In genomic region chr5:52725065-52725746, GRCh38 we compare ENCODE assay signal across 8 cellular contexts.
DNase-seq lines count a peak whose midpoint lies in the region; ATAC-seq, FAIRE-seq and TF ChIP-seq lines count a peak whose summit lies in the region.

No MANE protein-coding gene starts in this region.

- POLR2A ChIA-PET in CD8-positive, alpha-beta memory T cell (lab: Charles Lee): interaction anchor here (0.5 to 1.8 kb wide), 8 partner anchors 11 to 74 kb away, joined by 3 to 7 read pairs (median 4); partner anchors contain the start of genes ITGA1 and PELO

- H3K4me3 ChIP-seq in CD8-positive, alpha-beta memory T cell (ENCODE audit: low read length): no peak overlapping the region
- H3K4me3 ChIP-seq in LNCaP clone FGC (ENCODE audit: low read depth, low read length): no peak overlapping the region

- peak overlapping the region; percentile 80 to 99 (median 94) for H3K27ac Mint-ChIP-seq in CD8-positive, alpha-beta memory T cell

- H3K4me3 Mint-ChIP-seq in CD8-positive, alpha-beta memory T cell: peak overlapping the region; percentile 6 to 89 (median 78)

- H3K36me3 ChIP-seq in CD8-positive, alpha-beta memory T cell (ENCODE audit: insufficient read depth, low read length): no peaks in the 10 kb centered on the region

- H3K9me3 Mint-ChIP-seq in CD8-positive, alpha-beta memory T cell: peaks cover 0 to 5% (median 2%) of the 10 kb centered on the region in 5 donors

- H3K9me3 ChIP-seq in CD8-positive, alpha-beta memory T cell (ENCODE audit: low read length): no peaks in the 10 kb centered on the region

- peak; percentile 94 for ATAC-seq in GM21390 (IDR thresholded peaks at IDR 0.05; ENCODE audit: unreplicated experiment)
- peak; percentile 91 for ATAC-seq in left colon

- H3K27me3 ChIP-seq in CD8-positive, alpha-beta memory T cell (ENCODE audit: insufficient read depth, low read length, poor library complexity, severe bottlenecking): no peaks in the 10 kb centered on the region

- peaks cover 65 to 73% (median 70%) of the 10 kb centered on the region in 3 donors for H3K4me1 Mint-ChIP-seq in CD8-positive, alpha-beta memory T cell

- peaks cover 0 to 2% of the 10 kb centered on the region in 2 donors for H3K27me3 Mint-ChIP-seq in CD8-positive, alpha-beta memory T cell

- CTCF ChIA-PET in CD8-positive, alpha-beta memory T cell (lab: Charles Lee): interaction anchor here (0.7 to 1.4 kb wide), 4 partner anchors 20 to 76 kb away, joined by 3 to 6 read pairs (median 4); no protein-coding TSS in a partner anchor

- DNase-seq in CD8-positive, alpha-beta memory T cell: peak; percentile 33 to 87 (median 84)
- DNase-seq in LNCaP clone FGC (ENCODE audit: low read depth) (peak; percentile 15), activated T-cell treated with anti-CD3 and anti-CD28 coated beads for 24 hours (ENCODE audit: low read depth) (peak; percentile 35), left colon (peak; percentile 21 to 56), D721Med (ENCODE audit: insufficient read length, low spot score) (no peak), substantia nigra (lab: John Stamatoyannopoulos, UW) (no peak), NCI-H526 (lab: John Stamatoyannopoulos, UW) (no peak)

- H3K36me3 Mint-ChIP-seq in CD8-positive, alpha-beta memory T cell: peaks cover 0 to 2% (median 0%) of the 10 kb centered on the region in 3 donors

- intact Hi-C loops in left colon (cut with DNase I, micrococcal nuclease): no loop called here

- FAIRE-seq in D721Med (lab: Jason Lieb, UNC): no peak

- H3K4me1 ChIP-seq in CD8-positive, alpha-beta memory T cell (ENCODE audit: insufficient read depth, low read length): peaks cover 37% of the 10 kb centered on the region

- H3K27ac ChIP-seq in CD8-positive, alpha-beta memory T cell (ENCODE audit: low read depth, low read length): no peak overlapping the region
- no peak overlapping the region for H3K27ac ChIP-seq in substantia nigra (ENCODE audit: low read depth, low read length, poor library complexity, severe bottlenecking)

- TF ChIP-seq CTCF in LNCaP clone FGC (IDR thresholded peaks at IDR 0.05; ENCODE audit: control insufficient read depth, extremely low read depth, insufficient read depth) (no peak), D721Med (IDR thresholded peaks at IDR 0.05; ENCODE audit: insufficient read depth, missing control alignments) (no peak)

Comparison
In these comparisons a context has a peak if more than half of its experiments do, and no peak if none do; other contexts are left out.
1. DNase-seq: peak in CD8-positive, alpha-beta memory T cell (5 of 5), LNCaP clone FGC (single experiment), activated T-cell treated with anti-CD3 and anti-CD28 coated beads for 24 hours (single experiment) and left colon (2 of 2); none in D721Med (single experiment), substantia nigra (0 of 49) and NCI-H526 (0 of 2).